Comparison of ENCODE assay signal across 8 cellular contexts in the genomic region with DNA sequence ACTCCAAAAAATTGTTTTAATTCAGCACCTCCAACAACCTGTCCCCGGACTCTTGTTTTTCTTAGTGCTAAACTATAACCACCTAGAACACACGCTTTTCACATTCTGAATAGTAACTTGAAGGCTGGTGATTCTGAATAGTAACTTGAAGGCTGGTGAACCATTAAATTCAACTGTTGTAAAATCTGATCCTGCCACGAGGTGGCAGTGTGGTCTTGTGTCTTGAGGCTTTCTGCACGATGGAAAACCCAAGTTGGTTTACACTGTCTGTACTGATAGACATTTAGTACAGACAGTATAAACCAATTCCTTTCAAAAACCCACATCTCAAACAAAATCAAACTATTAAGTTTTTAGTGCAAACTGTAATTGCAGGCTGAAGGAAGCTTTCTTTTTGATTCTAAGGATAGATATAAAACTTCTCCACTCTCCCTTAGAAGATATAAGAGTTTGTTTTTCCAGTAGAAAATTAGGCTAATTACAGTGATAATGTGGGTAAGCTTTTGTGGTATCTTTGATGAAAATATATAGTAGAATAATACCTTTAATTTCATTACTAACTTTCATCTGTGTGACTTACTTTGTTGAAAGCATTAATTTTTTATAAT. TPM values are rescaled to one million over a fixed set of nuclear protein-coding genes. Genes with fewer than 3 reads are reported as not detected.
DNase-seq lines count a peak whose midpoint lies in the region; ATAC-seq and TF ChIP-seq lines count a peak whose summit lies in the region.

No MANE protein-coding gene starts in this region.

- H3K27ac ChIP-seq in OCI-LY3 (ENCODE audit: low read length): no peak overlapping the region

- no peaks in the 10 kb centered on the region for H3K27me3 ChIP-seq in OCI-LY3 (ENCODE audit: low read depth, low read length)

- no peaks in the 10 kb centered on the region for H3K4me1 ChIP-seq in OCI-LY3 (ENCODE audit: low read length)

- H3K27ac Mint-ChIP-seq in natural killer cell: no peak overlapping the region
- H3K27ac Mint-ChIP-seq in stimulated activated memory B cell treated with anti-CD40 and anti-IgM and Interleukin-4, amounts not matched to agents 10 μg/mL and 1 μg/mL and 100 μg/mL, for 72 hours: no peak overlapping the region

- no peaks in the 10 kb centered on the region for H4K20me1 ChIP-seq in OCI-LY3 (ENCODE audit: insufficient read depth, low read length)

- no peak overlapping the region for H3K9ac ChIP-seq in OCI-LY3 (ENCODE audit: low read length)

- ATAC-seq in esophagus mucosa: peak; percentile 70
- ATAC-seq in natural killer cell: peak; percentile 80 to 93 (median 87)
- ATAC-seq in stimulated activated memory B cell treated with anti-CD40 and anti-IgM and Interleukin-4, amounts not matched to agents 10 μg/mL and 1 μg/mL and 100 μg/mL, for 72 hours: peak; percentile 55
- ATAC-seq in HG03280 (IDR thresholded peaks at IDR 0.05; ENCODE audit: unreplicated experiment): no peak

- H3K36me3 ChIP-seq in OCI-LY3 (replicated peaks; ENCODE audit: low read depth, low read length): no peaks in the 10 kb centered on the region

- peaks cover 2 to 3% of the 10 kb centered on the region in 2 donors for H3K9me3 Mint-ChIP-seq in natural killer cell
- peaks cover 6% of the 10 kb centered on the region for H3K9me3 Mint-ChIP-seq in stimulated activated memory B cell treated with anti-CD40 and anti-IgM and Interleukin-4, amounts not matched to agents 10 μg/mL and 1 μg/mL and 100 μg/mL, for 72 hours

- H3K27me3 Mint-ChIP-seq in natural killer cell (ENCODE audit: low read depth in 2 of 2): peaks cover 31 to 42% of the 10 kb centered on the region in 2 donors
- peaks cover 35% of the 10 kb centered on the region for H3K27me3 Mint-ChIP-seq in stimulated activated memory B cell treated with anti-CD40 and anti-IgM and Interleukin-4, amounts not matched to agents 10 μg/mL and 1 μg/mL and 100 μg/mL, for 72 hours

- H3K4me3 Mint-ChIP-seq in natural killer cell: no peak overlapping the region
- H3K4me3 Mint-ChIP-seq in stimulated activated memory B cell treated with anti-CD40 and anti-IgM and Interleukin-4, amounts not matched to agents 10 μg/mL and 1 μg/mL and 100 μg/mL, for 72 hours: no peak overlapping the region

- no peak overlapping the region for H3K4me2 ChIP-seq in OCI-LY3 (ENCODE audit: low read length)

- H3K9me3 ChIP-seq in OCI-LY3 (ENCODE audit: insufficient read depth, low read length): peaks cover 3% of the 10 kb centered on the region; the same call in 1 of the 2 replicates

- H2AFZ ChIP-seq in OCI-LY3 (ENCODE audit: low read depth, low read length): no peak overlapping the region

- TF ChIP-seq CTCF in OCI-LY3 (IDR thresholded peaks at IDR 0.05; ENCODE audit: low read depth, low read length) (peak; percentile 86), natural killer cell (IDR thresholded peaks at IDR 0.05) (peak; percentile 86)

- peaks cover 32 to 34% of the 10 kb centered on the region in 2 donors for H3K4me1 Mint-ChIP-seq in natural killer cell
- peaks cover 24% of the 10 kb centered on the region for H3K4me1 Mint-ChIP-seq in stimulated activated memory B cell treated with anti-CD40 and anti-IgM and Interleukin-4, amounts not matched to agents 10 μg/mL and 1 μg/mL and 100 μg/mL, for 72 hours

- intact Hi-C loops in natural killer cell (cut with micrococcal nuclease): loop anchor here (1.0 to 5.0 kb wide), 2 partner anchors 549 to 1581 kb away; no protein-coding TSS in a partner anchor

- peak; percentile 72 for DNase-seq in D341Med (ENCODE audit: low spot score)
- peak in 46 of 76 experiments; percentile 0 to 82 (median 22) for DNase-seq in HUDEP-2 (lab: John Stamatoyannopoulos, UW; ENCODE audit: unreplicated experiment in 76 of 76)
- DNase-seq in activated T-cell treated with anti-CD3 and anti-CD28 coated beads for 24 hours (ENCODE audit: low read depth): peak; percentile 59
- DNase-seq in natural killer cell: peak; percentile 53

- no peaks in the 10 kb centered on the region for H3K79me2 ChIP-seq in OCI-LY3 (ENCODE audit: low read length)

- H3K4me3 ChIP-seq in OCI-LY3 (ENCODE audit: low read length): no peak overlapping the region

- peaks cover 7% of the 10 kb centered on the region for H3K36me3 Mint-ChIP-seq in natural killer cell
- peaks cover 6% of the 10 kb centered on the region for H3K36me3 Mint-ChIP-seq in stimulated activated memory B cell treated with anti-CD40 and anti-IgM and Interleukin-4, amounts not matched to agents 10 μg/mL and 1 μg/mL and 100 μg/mL, for 72 hours

RNA-seq across cellular contexts. Expression of a gene that starts 57.6 kb away (rescaled TPM):
- 232 TPM for total RNA-seq in esophagus mucosa
- total RNA-seq in natural killer cell: 100 to 1,000 TPM; 175 to 186 (median 182) TPM

Comparison
In these comparisons a context has a peak if more than half of its experiments do, and no peak if none do; other contexts are left out.
1. DNase-seq: peak in every context shown above with its lines; median percentile 72 in D341Med; 59 in activated T-cell treated with anti-CD3 and anti-CD28 coated beads for 24 hours; 53 in natural killer cell; 22 in HUDEP-2.